12 cellular contexts compared by ENCODE assay signal in the genomic region with DNA sequence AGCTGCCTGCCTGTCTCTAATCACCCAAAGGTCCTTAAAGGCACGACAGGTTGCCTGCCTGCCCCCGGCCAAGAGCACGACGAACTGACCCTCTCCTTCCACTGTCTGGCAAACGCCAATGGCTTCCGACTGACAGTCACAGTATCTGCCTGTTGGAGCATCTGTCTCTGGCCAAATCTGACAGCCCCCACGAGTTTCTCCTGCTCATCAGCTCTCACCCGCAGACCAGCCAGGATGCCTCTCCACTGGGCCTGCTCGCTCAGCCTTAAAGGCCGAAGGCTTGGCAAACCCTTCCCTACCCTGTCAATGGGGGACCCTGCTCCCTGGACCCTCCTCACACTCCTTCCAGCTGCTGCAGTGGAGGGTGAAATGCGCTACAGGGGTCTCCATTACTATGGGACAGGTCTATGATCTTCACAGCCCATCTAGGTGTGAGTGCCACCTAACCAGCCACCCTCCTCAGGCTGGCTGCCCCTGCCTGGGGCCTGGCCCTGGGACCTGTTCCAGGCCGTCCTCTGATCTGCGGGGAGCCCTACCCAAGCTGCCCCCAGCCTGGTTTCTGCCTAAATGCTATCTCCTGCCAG. TPM values are rescaled to one million over a fixed set of nuclear protein-coding genes. Genes with fewer than 3 reads are reported as not detected.
DNase-seq lines count a peak whose midpoint lies in the region; ATAC-seq lines count a peak whose summit lies in the region.
"Had no signal": no experiment of that assay in that cellular context is flagged by ENCODE, and none has a peak within 500 bp of the region (broad histone marks: within the 10 kb centered on the region; RNA-seq: fewer than 3 reads in every experiment).

No MANE protein-coding gene starts in this region.

- 80% methylated on average over 13 of the region's 13 CpGs for WGBS in mesenchymal stem cell

- H3K4me2 ChIP-seq in mesenchymal stem cell (ENCODE audit: low read length, poor library complexity, severe bottlenecking): no peak overlapping the region

- peak overlapping the region; percentile 8 for H3K27ac ChIP-seq in mesenchymal stem cell (ENCODE audit: low read length, poor library complexity, severe bottlenecking)

- peak overlapping the region in 1 of 2 experiments; percentile 22 for H3K18ac ChIP-seq in mesenchymal stem cell (ENCODE audit: low read depth in 1 of 2, low read length in 2 of 2)

- H3K4ac ChIP-seq in mesenchymal stem cell (ENCODE audit: low read depth in 1 of 2, low read length in 2 of 2): no peak overlapping the region

- no peak overlapping the region for H3K23ac ChIP-seq in mesenchymal stem cell (ENCODE audit: low read length in 2 of 2)

- H3K9me3 ChIP-seq in mesenchymal stem cell (ENCODE audit: control insufficient read depth, low read length): no peaks in the 10 kb centered on the region

- peak overlapping the region; percentile 28 for H3K27ac Mint-ChIP-seq in activated T-helper 2 cell treated with anti-CD3 and anti-CD28 coated beads, Interferon-gamma antibody, Interleukin-2, Interleukin-4, amounts not matched to agents 10 μg/mL and 5 μg/mL and 100 μg/mL, durations not matched to agents 14 hours and 24 hours and 36 hours

- H2BK15ac ChIP-seq in mesenchymal stem cell (ENCODE audit: low read depth, poor library complexity, severe bottlenecking): no peak overlapping the region

- H4K8ac ChIP-seq in mesenchymal stem cell (ENCODE audit: low read length): peak overlapping the region; percentile 1

- no peaks in the 10 kb centered on the region for H3K79me1 ChIP-seq in mesenchymal stem cell (replicated peaks; ENCODE audit: low read length, poor library complexity, severe bottlenecking)

- intact Hi-C loops in activated T-helper 2 cell treated with anti-CD3 and anti-CD28 coated beads, Interferon-gamma antibody, Interleukin-2, Interleukin-4, amounts not matched to agents 10 μg/mL and 5 μg/mL and 100 μg/mL, durations not matched to agents 14 hours and 24 hours and 36 hours (cut with micrococcal nuclease): no loop called here

- H3K14ac ChIP-seq in mesenchymal stem cell (ENCODE audit: low read length in 2 of 2): no peak overlapping the region

- H2BK5ac ChIP-seq in mesenchymal stem cell (ENCODE audit: low read depth, low read length, poor library complexity, severe bottlenecking): no peak overlapping the region

- peaks cover 34% of the 10 kb centered on the region for H3K4me1 ChIP-seq in mesenchymal stem cell (ENCODE audit: control insufficient read depth, insufficient read depth, low read depth, low read length)

- no peaks in the 10 kb centered on the region for H3K27me3 ChIP-seq in mesenchymal stem cell (ENCODE audit: control insufficient read depth in 1 of 2, insufficient read depth in 1 of 2, low read length in 2 of 2)

- peaks cover 47% of the 10 kb centered on the region for H3K36me3 Mint-ChIP-seq in activated T-helper 2 cell treated with anti-CD3 and anti-CD28 coated beads, Interferon-gamma antibody, Interleukin-2, Interleukin-4, amounts not matched to agents 10 μg/mL and 5 μg/mL and 100 μg/mL, durations not matched to agents 14 hours and 24 hours and 36 hours (ENCODE audit: low read depth)

- no peaks in the 10 kb centered on the region for H3K9me3 Mint-ChIP-seq in activated T-helper 2 cell treated with anti-CD3 and anti-CD28 coated beads, Interferon-gamma antibody, Interleukin-2, Interleukin-4, amounts not matched to agents 10 μg/mL and 5 μg/mL and 100 μg/mL, durations not matched to agents 14 hours and 24 hours and 36 hours

- no peak overlapping the region for H3K9ac ChIP-seq in mesenchymal stem cell (ENCODE audit: low read length)

- H2AK5ac ChIP-seq in mesenchymal stem cell (ENCODE audit: low read length, severe bottlenecking): no peak overlapping the region

- H2BK12ac ChIP-seq in mesenchymal stem cell (ENCODE audit: low read length in 2 of 2): peak overlapping the region in 1 of 2 experiments; percentile 9

- peak; percentile 60 for DNase-seq in stimulated activated CD4-positive, alpha-beta T cell treated with anti-CD3 and anti-CD28 coated beads, Interleukin-15, amount 100 ng/mL, for 24 hours
- no peak for DNase-seq in stimulated activated CD4-positive, alpha-beta T cell treated with anti-CD3 and anti-CD28 coated beads, Interleukin-2, amount 100 ng/mL, for 24 hours
- no peak for DNase-seq in activated T-helper 2 cell treated with anti-CD3 and anti-CD28 coated beads, Interferon-gamma antibody, Interleukin-2, Interleukin-4, amounts not matched to agents 10 μg/mL and 5 μg/mL and 100 μg/mL, durations not matched to agents 14 hours and 24 hours and 36 hours (ENCODE audit: low spot score)
- no peak for DNase-seq in mesenchymal stem cell
- DNase-seq in kidney glomerular epithelial cell (lab: John Stamatoyannopoulos, UW): no peak
- no peak for DNase-seq in NCI-H2107 (lab: John Stamatoyannopoulos, UW)
- no peak for DNase-seq in activated CD4-positive, CD25-positive, alpha-beta regulatory T cell treated with anti-CD3 and anti-CD28 coated beads, Interleukin-2, amount 50 U/mL, for 72 hours
- DNase-seq: activated CD4-positive, alpha-beta T cell treated with anti-CD3 and anti-CD28 coated beads for 1 hour; stimulated activated CD4-positive, alpha-beta T cell treated with anti-CD3 and anti-CD28 coated beads, Interleukin-4, amount 100 ng/mL, for 4 hours had no signal

- H3K4me1 Mint-ChIP-seq in activated T-helper 2 cell treated with anti-CD3 and anti-CD28 coated beads, Interferon-gamma antibody, Interleukin-2, Interleukin-4, amounts not matched to agents 10 μg/mL and 5 μg/mL and 100 μg/mL, durations not matched to agents 14 hours and 24 hours and 36 hours (ENCODE audit: low read depth): peaks cover 10% of the 10 kb centered on the region

- H4K91ac ChIP-seq in mesenchymal stem cell (ENCODE audit: low read length): no peak overlapping the region

- no peak overlapping the region for H3K4me3 ChIP-seq in mesenchymal stem cell (ENCODE audit: insufficient read depth in 1 of 2, low read depth in 1 of 2, low read length in 2 of 2)

- no peak for ATAC-seq in GM19452 (IDR thresholded peaks at IDR 0.05; ENCODE audit: unreplicated experiment)

- H2AFZ ChIP-seq in mesenchymal stem cell (ENCODE audit: low read depth, low read length): no peak overlapping the region

- no peaks in the 10 kb centered on the region for H3K27me3 Mint-ChIP-seq in activated T-helper 2 cell treated with anti-CD3 and anti-CD28 coated beads, Interferon-gamma antibody, Interleukin-2, Interleukin-4, amounts not matched to agents 10 μg/mL and 5 μg/mL and 100 μg/mL, durations not matched to agents 14 hours and 24 hours and 36 hours (ENCODE audit: low read depth)

- peaks cover 29 to 57% of the 10 kb centered on the region in 2 experiments for H3K36me3 ChIP-seq in mesenchymal stem cell (ENCODE audit: control insufficient read depth in 1 of 2, insufficient read depth in 2 of 2, low read depth in 1 of 2, low read length in 2 of 2)

- no peak overlapping the region for H3K4me3 Mint-ChIP-seq in activated T-helper 2 cell treated with anti-CD3 and anti-CD28 coated beads, Interferon-gamma antibody, Interleukin-2, Interleukin-4, amounts not matched to agents 10 μg/mL and 5 μg/mL and 100 μg/mL, durations not matched to agents 14 hours and 24 hours and 36 hours (ENCODE audit: low read depth)

- no peak overlapping the region for H2BK120ac ChIP-seq in mesenchymal stem cell (ENCODE audit: low read depth, low read length)

RNA-seq across cellular contexts. Expression of a gene that starts 0.9 kb away (rescaled TPM):
- 4.3 and 6.4 TPM in 2 replicates for total RNA-seq in activated T-helper 2 cell treated with anti-CD3 and anti-CD28 coated beads, Interferon-gamma antibody, Interleukin-2, Interleukin-4, amounts not matched to agents 10 μg/mL and 5 μg/mL and 100 μg/mL, durations not matched to agents 14 hours and 24 hours and 36 hours
- polyA plus RNA-seq in mesenchymal stem cell (2013, experiment 1 of 2): 0.03 TPM
- polyA plus RNA-seq in mesenchymal stem cell (2013, experiment 2 of 2): 0.04 TPM

RNA-seq across cellular contexts. Expression of a gene that starts 5.0 kb away (rescaled TPM):
- 1,853 and 1,861 TPM in 2 replicates for total RNA-seq in activated T-helper 2 cell treated with anti-CD3 and anti-CD28 coated beads, Interferon-gamma antibody, Interleukin-2, Interleukin-4, amounts not matched to agents 10 μg/mL and 5 μg/mL and 100 μg/mL, durations not matched to agents 14 hours and 24 hours and 36 hours
- polyA plus RNA-seq in mesenchymal stem cell (2013, experiment 1 of 2): 1,704 TPM
- 1,641 TPM for polyA plus RNA-seq in mesenchymal stem cell (2013, experiment 2 of 2)

RNA-seq across cellular contexts. Expression of a gene that starts 5.4 kb away (rescaled TPM):
- total RNA-seq in activated T-helper 2 cell treated with anti-CD3 and anti-CD28 coated beads, Interferon-gamma antibody, Interleukin-2, Interleukin-4, amounts not matched to agents 10 μg/mL and 5 μg/mL and 100 μg/mL, durations not matched to agents 14 hours and 24 hours and 36 hours: 34.3 and 35.0 TPM in 2 replicates
- 9.1 TPM for polyA plus RNA-seq in mesenchymal stem cell (2013, experiment 1 of 2)
- 9.4 TPM for polyA plus RNA-seq in mesenchymal stem cell (2013, experiment 2 of 2)

RNA-seq across cellular contexts. Expression of a gene that starts 7.4 kb away (rescaled TPM):
- not detected in 2 replicates for total RNA-seq in activated T-helper 2 cell treated with anti-CD3 and anti-CD28 coated beads, Interferon-gamma antibody, Interleukin-2, Interleukin-4, amounts not matched to agents 10 μg/mL and 5 μg/mL and 100 μg/mL, durations not matched to agents 14 hours and 24 hours and 36 hours
- polyA plus RNA-seq in mesenchymal stem cell (2013, experiment 1 of 2): not detected
- polyA plus RNA-seq in mesenchymal stem cell (2013, experiment 2 of 2): not detected
- total RNA-seq: dermis microvascular lymphatic vessel endothelial cell, NCI-H460 had no signal

RNA-seq across cellular contexts. Expression of a gene that starts 23.2 kb away (rescaled TPM):
- total RNA-seq in activated T-helper 2 cell treated with anti-CD3 and anti-CD28 coated beads, Interferon-gamma antibody, Interleukin-2, Interleukin-4, amounts not matched to agents 10 μg/mL and 5 μg/mL and 100 μg/mL, durations not matched to agents 14 hours and 24 hours and 36 hours: 7.3 and 7.9 TPM in 2 replicates
- 4.2 TPM for polyA plus RNA-seq in mesenchymal stem cell (2013, experiment 1 of 2)
- 5.0 TPM for polyA plus RNA-seq in mesenchymal stem cell (2013, experiment 2 of 2)
